In the genomic region with DNA sequence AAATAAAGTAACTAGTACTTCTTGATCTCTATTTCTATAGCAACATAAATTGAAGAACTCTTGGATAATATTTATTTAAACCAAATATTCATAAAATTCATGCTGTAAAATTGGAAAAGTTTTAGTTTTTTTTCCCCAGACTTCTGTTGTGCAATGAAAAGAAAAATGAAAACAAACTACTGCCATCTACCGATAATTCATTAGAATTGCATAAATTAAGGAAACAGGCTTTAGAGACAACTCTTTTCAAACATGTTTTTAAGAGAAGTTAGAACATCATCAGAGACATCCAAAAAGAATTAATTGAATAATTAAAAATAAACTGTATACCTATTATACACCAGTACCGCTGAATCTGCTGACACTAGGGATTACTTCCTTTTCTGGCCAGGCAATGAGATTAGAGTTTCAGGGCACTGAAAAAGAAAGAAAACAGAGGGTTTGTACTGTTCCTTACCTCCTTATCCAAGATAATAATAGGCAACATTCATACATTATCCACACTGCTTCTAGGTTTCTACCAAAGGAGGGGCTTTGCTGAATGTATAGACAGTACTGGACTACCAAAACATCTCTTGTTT, we compare ENCODE assay signal across 8 cellular contexts. TPM values are rescaled to one million over a fixed set of nuclear protein-coding genes. Genes with fewer than 3 reads are reported as not detected.
DNase-seq lines count a peak whose midpoint lies in the region; ATAC-seq and TF ChIP-seq lines count a peak whose summit lies in the region.

No MANE protein-coding gene starts in this region.

- H3K27me3 Mint-ChIP-seq in endodermal cell (ENCODE audit: insufficient read depth): no peaks in the 10 kb centered on the region

- 33% methylated on average over 2 of the region's 2 CpGs; no CpG with 5 or more reads in 1 of the 2 experiments for WGBS in endodermal cell (ENCODE audit: insufficient coverage in 1 of 2, insufficient read length in 1 of 2), 2 experiments

- DNase-seq in NCI-H2171 treated with DMSO at 0.1 percent for 48 hours (lab: John Stamatoyannopoulos, UW) (peak; percentile 37), NCI-H2171 (lab: John Stamatoyannopoulos, UW) (no peak), NCI-H748 (lab: John Stamatoyannopoulos, UW; ENCODE audit: unreplicated experiment) (peak; percentile 33), endodermal cell (no peak), putamen (ENCODE audit: low spot score) (peak; percentile 42)

- peaks cover 14% of the 10 kb centered on the region for H3K4me1 Mint-ChIP-seq in endodermal cell

- peaks cover 9% of the 10 kb centered on the region for H3K9me3 ChIP-seq in endodermal cell (ENCODE audit: control insufficient read depth, low read length)

- H3K27ac ChIP-seq in endodermal cell (ENCODE audit: low read depth, low read length): no peak overlapping the region

- no peak for ATAC-seq in GM18858 (IDR thresholded peaks at IDR 0.05; ENCODE audit: unreplicated experiment)
- no peak for ATAC-seq in GM18517 (IDR thresholded peaks at IDR 0.05; ENCODE audit: unreplicated experiment)
- no peak for ATAC-seq in HG03457 (IDR thresholded peaks at IDR 0.05; ENCODE audit: unreplicated experiment)

- no peak overlapping the region for H3K4me3 Mint-ChIP-seq in endodermal cell

- no peak overlapping the region for H3K9ac ChIP-seq in endodermal cell (ENCODE audit: extremely low read depth, low read length, poor library complexity, severe bottlenecking)

- H3K4me3 ChIP-seq in endodermal cell (ENCODE audit: low read length): no peak overlapping the region

- no peaks in the 10 kb centered on the region for H3K36me3 ChIP-seq in endodermal cell (ENCODE audit: control insufficient read depth, insufficient read depth, low read length)

- H3K4me1 ChIP-seq in endodermal cell (ENCODE audit: control insufficient read depth, insufficient read depth, low read length): no peaks in the 10 kb centered on the region

- H3K27me3 ChIP-seq in endodermal cell (ENCODE audit: control insufficient read depth, insufficient read depth, low read length, poor library complexity, severe bottlenecking): no peaks in the 10 kb centered on the region

- no peaks in the 10 kb centered on the region for H3K36me3 Mint-ChIP-seq in endodermal cell (ENCODE audit: low read depth)

- no peak overlapping the region for H3K27ac Mint-ChIP-seq in endodermal cell

- H3K9me3 Mint-ChIP-seq in endodermal cell: peaks cover 3% of the 10 kb centered on the region

- TF ChIP-seq CTCF in endodermal cell (conservative IDR thresholded peaks at IDR 0.05): peak; percentile 76

RNA-seq across cellular contexts. Expression of a gene that starts 4.9 kb away (rescaled TPM):
- total RNA-seq in endodermal cell: 10 to 100 TPM; 10.2 to 11.5 TPM
- 6.8 TPM for polyA plus RNA-seq in endodermal cell (2013, experiment 1 of 2)
- 4.4 TPM for polyA plus RNA-seq in endodermal cell (2013, experiment 2 of 2)

RNA-seq across cellular contexts. Expression of a gene that starts 5.1 kb away (rescaled TPM):
- total RNA-seq in endodermal cell: 1 to 10 TPM; 1.3 to 2.0 TPM
- polyA plus RNA-seq in endodermal cell (2013, experiment 1 of 2): 0.89 TPM
- polyA plus RNA-seq in endodermal cell (2013, experiment 2 of 2): 0.79 TPM

Comparison
In these comparisons a context has a peak if more than half of its experiments do, and no peak if none do; other contexts are left out.
1. DNase-seq: peak in NCI-H2171 treated with DMSO at 0.1 percent for 48 hours (single experiment), NCI-H748 (single experiment) and putamen (single experiment); none in NCI-H2171 (single experiment) and endodermal cell (single experiment).